In genomic region chr2:96174251-96175144, GRCh38 we compare ENCODE assay signal across 8 cellular contexts. TPM values are rescaled to one million over a fixed set of nuclear protein-coding genes. Genes with fewer than 3 reads are reported as not detected.
DNase-seq lines count a peak whose midpoint lies in the region; ATAC-seq and TF ChIP-seq lines count a peak whose summit lies in the region.

No MANE protein-coding gene starts in this region.

- TF ChIP-seq CTCF in AG04450 (IDR thresholded peaks at IDR 0.05; ENCODE audit: low read depth, low read length): peak; percentile 94
- TF ChIP-seq CTCF in lung (IDR thresholded peaks at IDR 0.05; ENCODE audit: control extremely low read depth, extremely low read depth): peak; percentile 87

- no peaks in the 10 kb centered on the region for H3K27me3 ChIP-seq in AG04450 (ENCODE audit: control insufficient read depth, insufficient read depth, low read length)
- no peaks in the 10 kb centered on the region for H3K27me3 ChIP-seq in lung (ENCODE audit: control insufficient read depth, insufficient read depth)

- H3K36me3 ChIP-seq in lung (ENCODE audit: control insufficient read depth in 2 of 2, insufficient read depth in 2 of 2, low read length in 2 of 2): no peaks in the 10 kb centered on the region

- H3K27ac ChIP-seq in AG04450 (ENCODE audit: low read depth, low read length) (no peak overlapping the region), lung (ENCODE audit: low read depth in 1 of 2, low read length in 1 of 2) (no peak overlapping the region)

- ATAC-seq in GM18861 (IDR thresholded peaks at IDR 0.05; ENCODE audit: unreplicated experiment): peak; percentile 65
- ATAC-seq in HG03439 (IDR thresholded peaks at IDR 0.05; ENCODE audit: unreplicated experiment): peak; percentile 78
- ATAC-seq in lung (ENCODE audit: insufficient read depth, low FRiP score): peak; percentile 86

- H3K4me1 ChIP-seq in lung (ENCODE audit: control insufficient read depth in 2 of 2, insufficient read depth in 2 of 2, low read length in 2 of 2): peaks cover 0 to 5% of the 10 kb centered on the region in 2 donors

- WGBS in lung, 2 donors: 50 to 51% methylated on average over 8 of the region's 8 CpGs

- peak; percentile 18 for DNase-seq in AG04450 (ENCODE audit: low read depth, low spot score)
- peak; percentile 79 for DNase-seq in NCI-H69 (lab: John Stamatoyannopoulos, UW)
- peak; percentile 90 to 92 for DNase-seq in activated CD4-positive, alpha-beta T cell treated with anti-CD3 and anti-CD28 coated beads, Interleukin-2, amount 50 U/mL, for 48 hours
- peak; percentile 81 for DNase-seq in dermis blood vessel endothelial cell
- DNase-seq in lung (ENCODE audit: low spot score): peak; percentile 68
- peak; percentile 73 for DNase-seq in stimulated activated CD8-positive, alpha-beta memory T cell treated with anti-CD3 and anti-CD28 coated beads, Interleukin-15, amount 100 ng/mL, for 1 hour (ENCODE audit: low read depth)

- CTCF ChIA-PET in AG04450 (lab: Charles Lee): interaction anchor here (0.6 to 4.1 kb wide), 36 partner anchors 8 to 233 kb away, joined by 3 to 54 read pairs (median 5); partner anchors contain the start of genes ASTL and STARD7

- POLR2A ChIA-PET in AG04450 (lab: Yijun Ruan, JAX): no interaction called here

- no peaks in the 10 kb centered on the region for H3K9me3 ChIP-seq in AG04450 (ENCODE audit: control insufficient read depth, insufficient read depth, low read length)
- H3K9me3 ChIP-seq in lung (ENCODE audit: control insufficient read depth in 2 of 2, insufficient read depth in 1 of 2, low read length in 1 of 2): no peaks in the 10 kb centered on the region

- H3K4me3 ChIP-seq in AG04450 (ENCODE audit: low read depth, low read length) (no peak overlapping the region), lung (no peak overlapping the region)

RNA-seq across cellular contexts. Expression of gene DUSP2, which starts 29.3 kb away (rescaled TPM):
- polyA plus RNA-seq in AG04450 (2011; rRNA removed) (0.94 and 1.0 TPM in 2 replicates), lung (10 to 100 TPM in 1 of 2 donors, 1 to 10 TPM in 1; 3.5 to 33.6 TPM)
- 1.2 and 1.5 TPM in 2 replicates for polyA minus RNA-seq in AG04450 (2011; rRNA and poly(A)+ RNA removed)
- total RNA-seq in dermis blood vessel endothelial cell (0.34 and 0.98 TPM in 2 replicates), lung (1 to 10 TPM; 4.4 to 7.3 TPM)

RNA-seq across cellular contexts. Expression of gene STARD7, which starts 34.1 kb away (rescaled TPM):
- polyA plus RNA-seq in AG04450 (2011; rRNA removed) (84.2 and 106 TPM in 2 replicates), lung (10 to 100 TPM; 52.2 to 65.2 TPM)
- 63.6 and 77.1 TPM in 2 replicates for polyA minus RNA-seq in AG04450 (2011; rRNA and poly(A)+ RNA removed)
- total RNA-seq in dermis blood vessel endothelial cell (284 and 301 TPM in 2 replicates), lung (100 to 1,000 TPM; 121 to 141 TPM)

RNA-seq across cellular contexts. Expression of gene ASTL, which starts 36.2 kb away (rescaled TPM):
- polyA plus RNA-seq in AG04450 (2011; rRNA removed) (not detected in 2 replicates), lung (under 1 TPM; 0.14 to 0.34 TPM)
- polyA minus RNA-seq in AG04450 (2011; rRNA and poly(A)+ RNA removed): not detected in 2 replicates
- total RNA-seq in dermis blood vessel endothelial cell (not detected in 2 replicates), lung (not detected)

RNA-seq across cellular contexts. Expression of gene ADRA2B, which starts 58.1 kb away (rescaled TPM):
- polyA plus RNA-seq in AG04450 (2011; rRNA removed) (not detected in 2 replicates), lung (under 1 TPM; 0.25 to 0.31 TPM)
- not detected in 2 replicates for polyA minus RNA-seq in AG04450 (2011; rRNA and poly(A)+ RNA removed)
- total RNA-seq in dermis blood vessel endothelial cell (0.05 and 0.17 TPM in 2 replicates), lung (under 1 TPM; 0.21 to 0.88 TPM)

Comparison
In these comparisons a context has a peak if more than half of its experiments do, and no peak if none do; other contexts are left out.
1. DNase-seq: peak in every context shown above with its lines; median percentile 91 in activated CD4-positive, alpha-beta T cell treated with anti-CD3 and anti-CD28 coated beads, Interleukin-2, amount 50 U/mL, for 48 hours; 81 in dermis blood vessel endothelial cell; 79 in NCI-H69; 73 in stimulated activated CD8-positive, alpha-beta memory T cell treated with anti-CD3 and anti-CD28 coated beads, Interleukin-15, amount 100 ng/mL, for 1 hour; 68 in lung; 18 in AG04450.